ENCODE assay signal across 16 cellular contexts in genomic region chr3:132394334-132394733, GRCh38. TPM values are rescaled to one million over a fixed set of nuclear protein-coding genes. Genes with fewer than 3 reads are reported as not detected.
DNase-seq lines count a peak whose midpoint lies in the region; ATAC-seq and TF ChIP-seq lines count a peak whose summit lies in the region.
"Had no signal": no experiment of that assay in that cellular context is flagged by ENCODE, and none has a peak within 500 bp of the region (broad histone marks: within the 10 kb centered on the region; RNA-seq: fewer than 3 reads in every experiment).

No MANE protein-coding gene starts in this region.

- H3K9me3 ChIP-seq in adrenal gland (replicated peaks in 1 of 3), result no peaks in the 10 kb centered on the region
- H3K9me3 ChIP-seq: vagina had no signal

- H3K27ac ChIP-seq in adrenal gland, result no peak overlapping the region
- H3K27ac ChIP-seq: vagina had no signal

- no peaks in the 10 kb centered on the region for H3K4me1 ChIP-seq in adrenal gland (replicated peaks in 1 of 2)
- H3K4me1 ChIP-seq: vagina had no signal

- no peaks in the 10 kb centered on the region for H3K36me3 ChIP-seq in adrenal gland (replicated peaks in 1 of 2)
- H3K36me3 ChIP-seq: vagina had no signal

- TF ChIP-seq CTCF in adrenal gland (IDR thresholded peaks at IDR 0.05) (no peak), fibroblast of villous mesenchyme (IDR thresholded peaks at IDR 0.05; ENCODE audit: insufficient read depth, low read depth, low read length) (no peak)

- no peaks in the 10 kb centered on the region for H3K9me3 Mint-ChIP-seq in activated T-cell treated with anti-CD3 and anti-CD28 coated beads, Interleukin-2, amount 50 U/mL, for 24 hours
- H3K9me3 Mint-ChIP-seq: CD8-positive, alpha-beta T cell; stimulated activated naive CD8-positive, alpha-beta T cell treated with anti-CD3 and anti-CD28 coated beads, Interleukin-15, amount 100 ng/mL, for 72 hours had no signal

- no peaks in the 10 kb centered on the region for H3K27me3 Mint-ChIP-seq in activated T-cell treated with anti-CD3 and anti-CD28 coated beads, Interleukin-2, amount 50 U/mL, for 24 hours
- H3K27me3 Mint-ChIP-seq: activated CD4-positive, alpha-beta T cell treated with anti-CD3 and anti-CD28 coated beads for 36 hours; stimulated activated naive CD8-positive, alpha-beta T cell treated with anti-CD3 and anti-CD28 coated beads, Interleukin-15, amount 100 ng/mL, for 72 hours had no signal

- TF ChIP-seq POLR2A in adrenal gland (IDR thresholded peaks at IDR 0.05), result no peak

- H3K36me3 Mint-ChIP-seq in activated T-cell treated with anti-CD3 and anti-CD28 coated beads, Interleukin-2, amount 50 U/mL, for 24 hours (ENCODE audit: low read depth), result no peaks in the 10 kb centered on the region
- H3K36me3 Mint-ChIP-seq: activated CD8-positive, alpha-beta memory T cell treated with anti-CD3 and anti-CD28 coated beads, Interleukin-2, amount 10 ng/mL, durations not matched to agents 7 days and 5 days; CD8-positive, alpha-beta T cell had no signal

- H3K27me3 ChIP-seq in adrenal gland, result no peaks in the 10 kb centered on the region
- H3K27me3 ChIP-seq: vagina had no signal

- no peak for DNase-seq in Right ventricle myocardium inferior (ENCODE audit: missing footprints)
- DNase-seq in cardiac septum (ENCODE audit: low spot score), result no peak
- peak in 5 of 7 donors; percentile 55 to 83 (median 64) for DNase-seq in adrenal gland
- peak; percentile 62 for DNase-seq in fibroblast of villous mesenchyme (ENCODE audit: low read depth)
- peak; percentile 21 for DNase-seq in stromal cell of bone marrow (ENCODE audit: low read depth)
- DNase-seq in KG1 (lab: John Stamatoyannopoulos, UW), result no peak
- no peak for DNase-seq in activated T-cell treated with anti-CD3 and anti-CD28 coated beads, Interleukin-2, amount 50 U/mL, for 24 hours
- DNase-seq: activated CD4-positive, alpha-beta T cell treated with anti-CD3 and anti-CD28 coated beads for 36 hours; activated CD8-positive, alpha-beta memory T cell treated with anti-CD3 and anti-CD28 coated beads, Interleukin-2, amount 10 ng/mL, durations not matched to agents 7 days and 5 days; CD8-positive, alpha-beta T cell; HFFc6; islet precursor cell; NCI-H1694; stimulated activated naive CD8-positive, alpha-beta T cell treated with anti-CD3 and anti-CD28 coated beads, Interleukin-15, amount 100 ng/mL, for 72 hours had no signal

- H3K4me3 Mint-ChIP-seq in activated T-cell treated with anti-CD3 and anti-CD28 coated beads, Interleukin-2, amount 50 U/mL, for 24 hours, result no peak overlapping the region
- H3K4me3 Mint-ChIP-seq: activated CD4-positive, alpha-beta T cell treated with anti-CD3 and anti-CD28 coated beads for 36 hours; activated CD8-positive, alpha-beta memory T cell treated with anti-CD3 and anti-CD28 coated beads, Interleukin-2, amount 10 ng/mL, durations not matched to agents 7 days and 5 days; CD8-positive, alpha-beta T cell; HFFc6; stimulated activated naive CD8-positive, alpha-beta T cell treated with anti-CD3 and anti-CD28 coated beads, Interleukin-15, amount 100 ng/mL, for 72 hours had no signal

- H3K4me3 ChIP-seq in adrenal gland, result no peak overlapping the region
- no peak overlapping the region for H3K4me3 ChIP-seq in fibroblast of villous mesenchyme (ENCODE audit: low read depth, low read length)
- H3K4me3 ChIP-seq: vagina had no signal

- H3K4me1 Mint-ChIP-seq in activated T-cell treated with anti-CD3 and anti-CD28 coated beads, Interleukin-2, amount 50 U/mL, for 24 hours (ENCODE audit: low read depth), result peaks cover 2% of the 10 kb centered on the region
- H3K4me1 Mint-ChIP-seq: activated CD4-positive, alpha-beta T cell treated with anti-CD3 and anti-CD28 coated beads for 36 hours; activated CD8-positive, alpha-beta memory T cell treated with anti-CD3 and anti-CD28 coated beads, Interleukin-2, amount 10 ng/mL, durations not matched to agents 7 days and 5 days; stimulated activated naive CD8-positive, alpha-beta T cell treated with anti-CD3 and anti-CD28 coated beads, Interleukin-15, amount 100 ng/mL, for 72 hours had no signal

- 22 to 28% (median 25%) methylated on average over 2 of the region's 2 CpGs for WGBS in adrenal gland, 4 donors

- intact Hi-C loops in Right ventricle myocardium inferior (cut with DNase I) (no loop called here), cardiac septum (cut with DNase I) (no loop called here), adrenal gland (cut with DNase I) (no loop called here)

- H3K27ac Mint-ChIP-seq in activated T-cell treated with anti-CD3 and anti-CD28 coated beads, Interleukin-2, amount 50 U/mL, for 24 hours, result no peak overlapping the region
- H3K27ac Mint-ChIP-seq: activated CD4-positive, alpha-beta T cell treated with anti-CD3 and anti-CD28 coated beads for 36 hours; activated CD8-positive, alpha-beta memory T cell treated with anti-CD3 and anti-CD28 coated beads, Interleukin-2, amount 10 ng/mL, durations not matched to agents 7 days and 5 days; CD8-positive, alpha-beta T cell; HFFc6; stimulated activated naive CD8-positive, alpha-beta T cell treated with anti-CD3 and anti-CD28 coated beads, Interleukin-15, amount 100 ng/mL, for 72 hours had no signal

- peak; percentile 52 for ATAC-seq in Right ventricle myocardium inferior
- ATAC-seq in GM18498 (IDR thresholded peaks at IDR 0.05; ENCODE audit: unreplicated experiment), result no peak
- ATAC-seq: activated CD4-positive, alpha-beta T cell treated with anti-CD3 and anti-CD28 coated beads for 36 hours; activated CD8-positive, alpha-beta memory T cell treated with anti-CD3 and anti-CD28 coated beads, Interleukin-2, amount 10 ng/mL, durations not matched to agents 7 days and 5 days; CD8-positive, alpha-beta T cell; stimulated activated naive CD8-positive, alpha-beta T cell treated with anti-CD3 and anti-CD28 coated beads, Interleukin-15, amount 100 ng/mL, for 72 hours had no signal

RNA-seq across cellular contexts. Expression of gene DNAJC13, which starts 23.0 kb away (rescaled TPM):
- total RNA-seq in Right ventricle myocardium inferior (28.1 TPM), cardiac septum (39.9 TPM), adrenal gland (10 to 100 TPM; 26.6 to 50.5 (median 41.8) TPM), fibroblast of villous mesenchyme (91.8 and 107 TPM in 2 replicates)
- 10 to 100 TPM in 2 of 3 donors, 1 to 10 TPM in 1; 7.4 to 29.3 (median 14.6) TPM for polyA plus RNA-seq in adrenal gland

Comparison
In these comparisons a context has a peak if more than half of its experiments do, and no peak if none do; other contexts are left out.
1. DNase-seq: peak in adrenal gland (5 of 7), fibroblast of villous mesenchyme (single experiment) and stromal cell of bone marrow (single experiment); none in Right ventricle myocardium inferior (single experiment), cardiac septum (single experiment), KG1 (single experiment) and activated T-cell treated with anti-CD3 and anti-CD28 coated beads, Interleukin-2, amount 50 U/mL, for 24 hours (single experiment).